ENCODE assay signal across 2 cellular contexts in genomic region chr5:150510460-150511263, GRCh38.
A peak's percentile ranks its signal among the peaks of the same experiment; 100 is the strongest.
TF ChIP-seq lines count a peak whose summit lies in the region.

No MANE protein-coding gene starts in this region.

TF ChIP-seq in GM23338, 12 proteins besides CTCF, POLR2A, EP300 and RAD21 (continued from another document):
- TF ChIP-seq, protein P1, sequence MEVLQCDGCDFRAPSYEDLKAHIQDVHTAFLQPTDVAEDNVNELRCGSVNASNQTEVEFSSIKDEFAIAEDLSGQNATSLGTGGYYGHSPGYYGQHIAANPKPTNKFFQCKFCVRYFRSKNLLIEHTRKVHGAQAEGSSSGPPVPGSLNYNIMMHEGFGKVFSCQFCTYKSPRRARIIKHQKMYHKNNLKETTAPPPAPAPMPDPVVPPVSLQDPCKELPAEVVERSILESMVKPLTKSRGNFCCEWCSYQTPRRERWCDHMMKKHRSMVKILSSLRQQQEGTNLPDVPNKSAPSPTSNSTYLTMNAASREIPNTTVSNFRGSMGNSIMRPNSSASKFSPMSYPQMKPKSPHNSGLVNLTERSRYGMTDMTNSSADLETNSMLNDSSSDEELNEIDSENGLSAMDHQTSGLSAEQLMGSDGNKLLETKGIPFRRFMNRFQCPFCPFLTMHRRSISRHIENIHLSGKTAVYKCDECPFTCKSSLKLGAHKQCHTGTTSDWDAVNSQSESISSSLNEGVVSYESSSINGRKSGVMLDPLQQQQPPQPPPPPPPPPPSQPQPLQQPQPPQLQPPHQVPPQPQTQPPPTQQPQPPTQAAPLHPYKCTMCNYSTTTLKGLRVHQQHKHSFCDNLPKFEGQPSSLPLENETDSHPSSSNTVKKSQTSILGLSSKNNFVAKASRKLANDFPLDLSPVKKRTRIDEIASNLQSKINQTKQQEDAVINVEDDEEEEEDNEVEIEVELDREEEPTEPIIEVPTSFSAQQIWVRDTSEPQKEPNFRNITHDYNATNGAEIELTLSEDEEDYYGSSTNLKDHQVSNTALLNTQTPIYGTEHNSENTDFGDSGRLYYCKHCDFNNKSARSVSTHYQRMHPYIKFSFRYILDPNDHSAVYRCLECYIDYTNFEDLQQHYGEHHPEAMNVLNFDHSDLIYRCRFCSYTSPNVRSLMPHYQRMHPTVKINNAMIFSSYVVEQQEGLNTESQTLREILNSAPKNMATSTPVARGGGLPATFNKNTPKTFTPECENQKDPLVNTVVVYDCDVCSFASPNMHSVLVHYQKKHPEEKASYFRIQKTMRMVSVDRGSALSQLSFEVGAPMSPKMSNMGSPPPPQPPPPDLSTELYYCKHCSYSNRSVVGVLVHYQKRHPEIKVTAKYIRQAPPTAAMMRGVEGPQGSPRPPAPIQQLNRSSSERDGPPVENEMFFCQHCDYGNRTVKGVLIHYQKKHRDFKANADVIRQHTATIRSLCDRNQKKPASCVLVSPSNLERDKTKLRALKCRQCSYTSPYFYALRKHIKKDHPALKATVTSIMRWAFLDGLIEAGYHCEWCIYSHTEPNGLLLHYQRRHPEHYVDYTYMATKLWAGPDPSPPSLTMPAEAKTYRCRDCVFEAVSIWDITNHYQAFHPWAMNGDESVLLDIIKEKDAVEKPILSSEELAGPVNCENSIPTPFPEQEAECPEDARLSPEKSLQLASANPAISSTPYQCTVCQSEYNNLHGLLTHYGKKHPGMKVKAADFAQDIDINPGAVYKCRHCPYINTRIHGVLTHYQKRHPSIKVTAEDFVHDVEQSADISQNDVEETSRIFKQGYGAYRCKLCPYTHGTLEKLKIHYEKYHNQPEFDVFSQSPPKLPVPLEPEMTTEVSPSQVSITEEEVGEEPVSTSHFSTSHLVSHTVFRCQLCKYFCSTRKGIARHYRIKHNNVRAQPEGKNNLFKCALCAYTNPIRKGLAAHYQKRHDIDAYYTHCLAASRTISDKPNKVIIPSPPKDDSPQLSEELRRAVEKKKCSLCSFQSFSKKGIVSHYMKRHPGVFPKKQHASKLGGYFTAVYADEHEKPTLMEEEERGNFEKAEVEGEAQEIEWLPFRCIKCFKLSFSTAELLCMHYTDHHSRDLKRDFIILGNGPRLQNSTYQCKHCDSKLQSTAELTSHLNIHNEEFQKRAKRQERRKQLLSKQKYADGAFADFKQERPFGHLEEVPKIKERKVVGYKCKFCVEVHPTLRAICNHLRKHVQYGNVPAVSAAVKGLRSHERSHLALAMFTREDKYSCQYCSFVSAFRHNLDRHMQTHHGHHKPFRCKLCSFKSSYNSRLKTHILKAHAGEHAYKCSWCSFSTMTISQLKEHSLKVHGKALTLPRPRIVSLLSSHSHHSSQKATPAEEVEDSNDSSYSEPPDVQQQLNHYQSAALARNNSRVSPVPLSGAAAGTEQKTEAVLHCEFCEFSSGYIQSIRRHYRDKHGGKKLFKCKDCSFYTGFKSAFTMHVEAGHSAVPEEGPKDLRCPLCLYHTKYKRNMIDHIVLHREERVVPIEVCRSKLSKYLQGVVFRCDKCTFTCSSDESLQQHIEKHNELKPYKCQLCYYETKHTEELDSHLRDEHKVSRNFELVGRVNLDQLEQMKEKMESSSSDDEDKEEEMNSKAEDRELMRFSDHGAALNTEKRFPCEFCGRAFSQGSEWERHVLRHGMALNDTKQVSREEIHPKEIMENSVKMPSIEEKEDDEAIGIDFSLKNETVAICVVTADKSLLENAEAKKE (CRISPR knock-in tag; IDR thresholded peaks at IDR 0.05), result no peak
- TF ChIP-seq EZH2 (IDR thresholded peaks at IDR 0.05; ENCODE audit: low read depth, unreplicated experiment) (no peak), POLR2AphosphoS5 (IDR thresholded peaks at IDR 0.05; ENCODE audit: low read depth) (no peak), ZNF331 (CRISPR knock-in tag; IDR thresholded peaks at IDR 0.05; ENCODE audit: low read depth) (no peak), REST (IDR thresholded peaks at IDR 0.05; ENCODE audit: unreplicated experiment) (no peak), ETS1 (IDR thresholded peaks at IDR 0.05) (no peak), CREB1 (CRISPR knock-in tag; IDR thresholded peaks at IDR 0.05; ENCODE audit: low read depth) (no peak)
TF ChIP-seq in GM23338: peak in this region for 0.

TF ChIP-seq in K562, 482 proteins besides CTCF, POLR2A, EP300 and RAD21 (continued from another document):
- TF ChIP-seq, protein P2, sequence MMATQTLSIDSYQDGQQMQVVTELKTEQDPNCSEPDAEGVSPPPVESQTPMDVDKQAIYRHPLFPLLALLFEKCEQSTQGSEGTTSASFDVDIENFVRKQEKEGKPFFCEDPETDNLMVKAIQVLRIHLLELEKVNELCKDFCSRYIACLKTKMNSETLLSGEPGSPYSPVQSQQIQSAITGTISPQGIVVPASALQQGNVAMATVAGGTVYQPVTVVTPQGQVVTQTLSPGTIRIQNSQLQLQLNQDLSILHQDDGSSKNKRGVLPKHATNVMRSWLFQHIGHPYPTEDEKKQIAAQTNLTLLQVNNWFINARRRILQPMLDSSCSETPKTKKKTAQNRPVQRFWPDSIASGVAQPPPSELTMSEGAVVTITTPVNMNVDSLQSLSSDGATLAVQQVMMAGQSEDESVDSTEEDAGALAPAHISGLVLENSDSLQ (IDR thresholded peaks at IDR 0.05), result peak; percentile 56; the same call in 1 of the 2 replicates
